ENCODE assay signal across 1 cellular context in the genomic region with DNA sequence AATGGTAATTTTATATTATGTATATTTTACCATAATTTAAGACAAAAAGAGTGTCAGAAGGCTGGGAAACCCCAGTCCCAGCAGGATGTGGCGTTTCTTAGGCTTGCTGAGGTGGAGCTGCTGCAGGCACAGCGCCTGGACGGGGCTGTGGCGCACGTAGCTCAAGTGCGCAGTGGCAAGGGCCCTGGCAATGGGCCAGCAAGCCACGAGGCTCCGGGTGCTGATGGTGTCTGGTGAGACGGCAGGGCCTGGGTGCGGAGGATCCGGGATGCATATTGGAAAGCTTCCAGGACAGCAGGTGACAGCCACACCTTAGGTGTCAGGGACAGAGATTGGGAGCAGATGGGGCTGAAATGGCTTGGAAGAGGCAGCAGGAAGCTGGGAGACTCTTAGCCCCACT.
TF ChIP-seq lines count a peak whose summit lies in the region.

No MANE protein-coding gene starts in this region.

TF ChIP-seq in GM12878, 131 proteins besides CTCF, POLR2A, EP300 and RAD21 (continued from another document):
- TF ChIP-seq, protein P1, sequence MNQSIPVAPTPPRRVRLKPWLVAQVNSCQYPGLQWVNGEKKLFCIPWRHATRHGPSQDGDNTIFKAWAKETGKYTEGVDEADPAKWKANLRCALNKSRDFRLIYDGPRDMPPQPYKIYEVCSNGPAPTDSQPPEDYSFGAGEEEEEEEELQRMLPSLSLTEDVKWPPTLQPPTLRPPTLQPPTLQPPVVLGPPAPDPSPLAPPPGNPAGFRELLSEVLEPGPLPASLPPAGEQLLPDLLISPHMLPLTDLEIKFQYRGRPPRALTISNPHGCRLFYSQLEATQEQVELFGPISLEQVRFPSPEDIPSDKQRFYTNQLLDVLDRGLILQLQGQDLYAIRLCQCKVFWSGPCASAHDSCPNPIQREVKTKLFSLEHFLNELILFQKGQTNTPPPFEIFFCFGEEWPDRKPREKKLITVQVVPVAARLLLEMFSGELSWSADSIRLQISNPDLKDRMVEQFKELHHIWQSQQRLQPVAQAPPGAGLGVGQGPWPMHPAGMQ (IDR thresholded peaks at IDR 0.05; ENCODE audit: borderline replicate concordance), result no peak
- TF ChIP-seq, protein P2, sequence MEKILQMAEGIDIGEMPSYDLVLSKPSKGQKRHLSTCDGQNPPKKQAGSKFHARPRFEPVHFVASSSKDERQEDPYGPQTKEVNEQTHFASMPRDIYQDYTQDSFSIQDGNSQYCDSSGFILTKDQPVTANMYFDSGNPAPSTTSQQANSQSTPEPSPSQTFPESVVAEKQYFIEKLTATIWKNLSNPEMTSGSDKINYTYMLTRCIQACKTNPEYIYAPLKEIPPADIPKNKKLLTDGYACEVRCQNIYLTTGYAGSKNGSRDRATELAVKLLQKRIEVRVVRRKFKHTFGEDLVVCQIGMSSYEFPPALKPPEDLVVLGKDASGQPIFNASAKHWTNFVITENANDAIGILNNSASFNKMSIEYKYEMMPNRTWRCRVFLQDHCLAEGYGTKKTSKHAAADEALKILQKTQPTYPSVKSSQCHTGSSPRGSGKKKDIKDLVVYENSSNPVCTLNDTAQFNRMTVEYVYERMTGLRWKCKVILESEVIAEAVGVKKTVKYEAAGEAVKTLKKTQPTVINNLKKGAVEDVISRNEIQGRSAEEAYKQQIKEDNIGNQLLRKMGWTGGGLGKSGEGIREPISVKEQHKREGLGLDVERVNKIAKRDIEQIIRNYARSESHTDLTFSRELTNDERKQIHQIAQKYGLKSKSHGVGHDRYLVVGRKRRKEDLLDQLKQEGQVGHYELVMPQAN (conservative IDR thresholded peaks at IDR 0.05), result no peak
- TF ChIP-seq, protein P3, sequence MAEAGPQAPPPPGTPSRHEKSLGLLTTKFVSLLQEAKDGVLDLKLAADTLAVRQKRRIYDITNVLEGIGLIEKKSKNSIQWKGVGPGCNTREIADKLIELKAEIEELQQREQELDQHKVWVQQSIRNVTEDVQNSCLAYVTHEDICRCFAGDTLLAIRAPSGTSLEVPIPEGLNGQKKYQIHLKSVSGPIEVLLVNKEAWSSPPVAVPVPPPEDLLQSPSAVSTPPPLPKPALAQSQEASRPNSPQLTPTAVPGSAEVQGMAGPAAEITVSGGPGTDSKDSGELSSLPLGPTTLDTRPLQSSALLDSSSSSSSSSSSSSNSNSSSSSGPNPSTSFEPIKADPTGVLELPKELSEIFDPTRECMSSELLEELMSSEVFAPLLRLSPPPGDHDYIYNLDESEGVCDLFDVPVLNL (IDR thresholded peaks at IDR 0.05; ENCODE audit: low read depth, low read length), result no peak
- TF ChIP-seq CREM (IDR thresholded peaks at IDR 0.05; ENCODE audit: low read depth), result no peak
- TF ChIP-seq FOS (IDR thresholded peaks at IDR 0.05; ENCODE audit: borderline replicate concordance, extremely low read depth, insufficient read length), result no peak
- TF ChIP-seq MTA2 (IDR thresholded peaks at IDR 0.05; ENCODE audit: low read depth), result no peak
- TF ChIP-seq CBX3 (IDR thresholded peaks at IDR 0.05; ENCODE audit: borderline replicate concordance, low read depth), result no peak
- no peak for TF ChIP-seq RAD51 (IDR thresholded peaks at IDR 0.05)
- TF ChIP-seq BCL11A (IDR thresholded peaks at IDR 0.05; ENCODE audit: low read depth, low read length), result no peak
- no peak for TF ChIP-seq PAX5 (IDR thresholded peaks at IDR 0.05; ENCODE audit: borderline replicate concordance, low read depth, low read length)
- no peak for TF ChIP-seq JUND (IDR thresholded peaks at IDR 0.05; ENCODE audit: low read depth, low read length)
